ENCODE assay signal across 9 cellular contexts in the genomic region with DNA sequence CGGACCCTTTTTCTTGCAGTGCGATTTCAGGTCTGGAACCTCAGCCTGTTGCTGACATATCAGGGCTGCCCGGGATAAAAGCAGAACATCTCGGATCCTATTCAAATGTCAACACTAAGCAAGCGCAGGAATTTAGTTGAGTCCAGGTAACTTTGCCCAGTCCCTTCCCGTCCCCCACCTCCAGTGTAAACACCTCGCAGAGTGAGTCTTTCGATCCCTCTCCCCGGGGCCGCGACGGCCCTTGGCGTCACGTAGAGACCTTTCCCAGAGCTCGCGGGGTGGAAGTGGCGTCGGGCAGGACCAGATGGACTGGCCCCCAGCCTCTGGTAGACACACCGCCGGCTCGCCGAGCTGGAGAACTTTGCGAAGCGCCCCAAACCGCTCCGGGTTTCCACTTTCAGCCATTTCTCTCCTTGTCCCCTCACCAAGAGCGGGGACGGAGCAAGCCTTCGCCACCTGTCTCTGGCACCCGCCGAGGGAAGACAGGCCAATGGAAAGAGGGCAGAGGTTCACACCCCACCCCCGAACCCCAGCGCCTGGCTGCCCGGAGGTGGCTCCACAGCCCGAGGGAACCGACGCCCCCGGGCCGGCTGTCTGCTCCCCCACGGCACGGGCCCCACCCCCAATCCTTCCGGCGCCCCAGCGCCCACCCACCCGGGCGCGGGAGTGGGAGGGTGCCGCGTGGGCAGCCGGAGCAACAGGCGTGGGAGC. TPM values are rescaled to one million over a fixed set of nuclear protein-coding genes. Genes with fewer than 3 reads are reported as not detected.
DNase-seq lines count a peak whose midpoint lies in the region; ATAC-seq lines count a peak whose summit lies in the region.
"Had no signal": no experiment of that assay in that cellular context is flagged by ENCODE, and none has a peak within 500 bp of the region (broad histone marks: within the 10 kb centered on the region; RNA-seq: fewer than 3 reads in every experiment).

No MANE protein-coding gene starts in this region.

- no peaks in the 10 kb centered on the region for H3K9me3 Mint-ChIP-seq in T-helper 2 cell treated with Interferon-gamma antibody and Interleukin-4, amounts not matched to agents 5 μg/mL and 100 μg/mL, for 36 hours

- H3K27ac Mint-ChIP-seq in T-helper 2 cell treated with Interferon-gamma antibody and Interleukin-4, amounts not matched to agents 5 μg/mL and 100 μg/mL, for 36 hours = no peak overlapping the region

- peaks cover 77% of the 10 kb centered on the region for H3K27me3 Mint-ChIP-seq in T-helper 2 cell treated with Interferon-gamma antibody and Interleukin-4, amounts not matched to agents 5 μg/mL and 100 μg/mL, for 36 hours (ENCODE audit: low read depth)

- ATAC-seq in left lobe of liver (peak; percentile 43), GM21825 (IDR thresholded peaks at IDR 0.05; ENCODE audit: unreplicated experiment) (no peak), GM21717 (IDR thresholded peaks at IDR 0.05; ENCODE audit: unreplicated experiment) (no peak), HG03175 (IDR thresholded peaks at IDR 0.05; ENCODE audit: unreplicated experiment) (no peak)

- peak overlapping the region; percentile 24 for H3K4me3 Mint-ChIP-seq in T-helper 2 cell treated with Interferon-gamma antibody and Interleukin-4, amounts not matched to agents 5 μg/mL and 100 μg/mL, for 36 hours

- H3K27ac ChIP-seq in angular gyrus (ENCODE audit: low read depth, low read length) (peak overlapping the region; percentile 16), temporal lobe (ENCODE audit: low read depth, low read length) (peak overlapping the region; percentile 9)

- H3K36me3 Mint-ChIP-seq in T-helper 2 cell treated with Interferon-gamma antibody and Interleukin-4, amounts not matched to agents 5 μg/mL and 100 μg/mL, for 36 hours (ENCODE audit: low read depth) = no peaks in the 10 kb centered on the region

- DNase-seq in T-helper 2 cell treated with Interferon-gamma antibody and Interleukin-4, amounts not matched to agents 5 μg/mL and 100 μg/mL, for 36 hours (ENCODE audit: low spot score) = peak; percentile 16
- DNase-seq in T-helper 2 cell = no peak
- peak; percentile 78 for DNase-seq in left lobe of liver (ENCODE audit: low spot score)

- no peaks in the 10 kb centered on the region for H3K4me1 Mint-ChIP-seq in T-helper 2 cell treated with Interferon-gamma antibody and Interleukin-4, amounts not matched to agents 5 μg/mL and 100 μg/mL, for 36 hours (ENCODE audit: low read depth)

RNA-seq across cellular contexts. Expression of a gene that starts 0.6 kb away (rescaled TPM):
- total RNA-seq in left lobe of liver (24.7 TPM), temporal lobe (13.0 TPM)
- total RNA-seq: glomerular endothelial cell had no signal

Comparison
In these comparisons a context has a peak if more than half of its experiments do, and no peak if none do; other contexts are left out.
1. DNase-seq: peak in T-helper 2 cell treated with Interferon-gamma antibody and Interleukin-4, amounts not matched to agents 5 μg/mL and 100 μg/mL, for 36 hours (single experiment) and left lobe of liver (single experiment); none in T-helper 2 cell (0 of 5).